ENCODE assay signal across 1 cellular context in the genomic region with DNA sequence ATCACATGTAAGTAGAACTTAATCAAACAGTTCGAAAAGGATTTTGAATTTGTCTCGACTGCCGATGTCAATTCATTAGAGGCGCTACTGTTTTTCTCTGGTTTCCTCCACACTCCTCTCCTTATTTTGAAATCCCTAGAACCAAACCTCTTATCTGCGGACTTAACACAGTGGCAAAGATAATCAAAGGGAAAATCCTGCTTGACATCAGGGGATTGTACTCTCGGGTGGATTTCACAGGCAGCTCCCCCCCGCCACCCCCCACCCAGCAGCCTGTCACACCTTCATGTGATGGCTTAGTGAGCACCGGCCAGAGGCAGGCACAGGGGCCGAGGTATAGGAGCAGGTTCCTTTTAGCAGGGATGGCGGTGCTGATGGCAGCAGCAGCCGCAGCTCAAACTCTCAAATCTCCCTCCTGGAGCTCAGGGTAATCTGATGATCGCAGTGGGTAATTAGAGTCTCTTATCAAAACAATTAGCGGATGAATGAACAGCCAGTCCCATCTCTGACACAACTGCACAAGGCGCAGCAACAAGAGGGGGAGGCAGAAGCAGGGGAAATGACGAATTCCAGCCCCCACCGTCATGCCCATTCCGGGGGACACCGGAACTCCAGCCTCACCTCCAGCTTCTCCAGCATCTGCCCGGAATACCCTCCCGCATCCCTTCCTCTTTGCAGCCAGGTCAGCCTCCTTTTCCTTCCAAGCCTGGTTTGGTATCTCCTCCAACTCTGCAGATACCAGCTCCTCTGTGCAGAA.
TF ChIP-seq lines count a peak whose summit lies in the region.

No MANE protein-coding gene starts in this region.

TF ChIP-seq in HEK293, 187 proteins besides CTCF, POLR2A, EP300 and RAD21 (continued from another document and continues in another):
- TF ChIP-seq ZNF140 (tag by site-specific recombination; IDR thresholded peaks at IDR 0.05) (no peak), KLF8 (tag by site-specific recombination; IDR thresholded peaks at IDR 0.05) (no peak), TCF7L2 (IDR thresholded peaks at IDR 0.05; ENCODE audit: borderline replicate concordance, low read depth, low read length) (0 out of 2 replicates have a peak, but pooled peaks have one; percentile 6), ZNF169 (tag by site-specific recombination; IDR thresholded peaks at IDR 0.05) (no peak), ZEB2 (tag by site-specific recombination; IDR thresholded peaks at IDR 0.05) (peak; percentile 58), OSR2 (tag by site-specific recombination; IDR thresholded peaks at IDR 0.05) (peak; percentile 48; the same call in 1 of the 2 replicates), MYNN (tag by site-specific recombination; IDR thresholded peaks at IDR 0.05; ENCODE audit: borderline replicate concordance) (no peak), ZNF600 (tag by site-specific recombination; IDR thresholded peaks at IDR 0.05) (0 out of 2 replicates have a peak, but pooled peaks have one; percentile 50), ZNF791 (tag by site-specific recombination; IDR thresholded peaks at IDR 0.05) (no peak), ZNF404 (tag by site-specific recombination; IDR thresholded peaks at IDR 0.05) (no peak), IKZF3 (tag by site-specific recombination; IDR thresholded peaks at IDR 0.05) (peak; percentile 65), ZFP41 (tag by site-specific recombination; IDR thresholded peaks at IDR 0.05; ENCODE audit: borderline replicate concordance) (no peak), ZNF426 (tag by site-specific recombination; IDR thresholded peaks at IDR 0.05) (no peak)
- TF ChIP-seq, protein P1, sequence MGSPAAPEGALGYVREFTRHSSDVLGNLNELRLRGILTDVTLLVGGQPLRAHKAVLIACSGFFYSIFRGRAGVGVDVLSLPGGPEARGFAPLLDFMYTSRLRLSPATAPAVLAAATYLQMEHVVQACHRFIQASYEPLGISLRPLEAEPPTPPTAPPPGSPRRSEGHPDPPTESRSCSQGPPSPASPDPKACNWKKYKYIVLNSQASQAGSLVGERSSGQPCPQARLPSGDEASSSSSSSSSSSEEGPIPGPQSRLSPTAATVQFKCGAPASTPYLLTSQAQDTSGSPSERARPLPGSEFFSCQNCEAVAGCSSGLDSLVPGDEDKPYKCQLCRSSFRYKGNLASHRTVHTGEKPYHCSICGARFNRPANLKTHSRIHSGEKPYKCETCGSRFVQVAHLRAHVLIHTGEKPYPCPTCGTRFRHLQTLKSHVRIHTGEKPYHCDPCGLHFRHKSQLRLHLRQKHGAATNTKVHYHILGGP (tag by site-specific recombination; IDR thresholded peaks at IDR 0.05), result no peak
- TF ChIP-seq, protein P2, sequence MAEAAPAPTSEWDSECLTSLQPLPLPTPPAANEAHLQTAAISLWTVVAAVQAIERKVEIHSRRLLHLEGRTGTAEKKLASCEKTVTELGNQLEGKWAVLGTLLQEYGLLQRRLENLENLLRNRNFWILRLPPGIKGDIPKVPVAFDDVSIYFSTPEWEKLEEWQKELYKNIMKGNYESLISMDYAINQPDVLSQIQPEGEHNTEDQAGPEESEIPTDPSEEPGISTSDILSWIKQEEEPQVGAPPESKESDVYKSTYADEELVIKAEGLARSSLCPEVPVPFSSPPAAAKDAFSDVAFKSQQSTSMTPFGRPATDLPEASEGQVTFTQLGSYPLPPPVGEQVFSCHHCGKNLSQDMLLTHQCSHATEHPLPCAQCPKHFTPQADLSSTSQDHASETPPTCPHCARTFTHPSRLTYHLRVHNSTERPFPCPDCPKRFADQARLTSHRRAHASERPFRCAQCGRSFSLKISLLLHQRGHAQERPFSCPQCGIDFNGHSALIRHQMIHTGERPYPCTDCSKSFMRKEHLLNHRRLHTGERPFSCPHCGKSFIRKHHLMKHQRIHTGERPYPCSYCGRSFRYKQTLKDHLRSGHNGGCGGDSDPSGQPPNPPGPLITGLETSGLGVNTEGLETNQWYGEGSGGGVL (tag by site-specific recombination; IDR thresholded peaks at IDR 0.05), result peak; percentile 81
- TF ChIP-seq, protein P3, sequence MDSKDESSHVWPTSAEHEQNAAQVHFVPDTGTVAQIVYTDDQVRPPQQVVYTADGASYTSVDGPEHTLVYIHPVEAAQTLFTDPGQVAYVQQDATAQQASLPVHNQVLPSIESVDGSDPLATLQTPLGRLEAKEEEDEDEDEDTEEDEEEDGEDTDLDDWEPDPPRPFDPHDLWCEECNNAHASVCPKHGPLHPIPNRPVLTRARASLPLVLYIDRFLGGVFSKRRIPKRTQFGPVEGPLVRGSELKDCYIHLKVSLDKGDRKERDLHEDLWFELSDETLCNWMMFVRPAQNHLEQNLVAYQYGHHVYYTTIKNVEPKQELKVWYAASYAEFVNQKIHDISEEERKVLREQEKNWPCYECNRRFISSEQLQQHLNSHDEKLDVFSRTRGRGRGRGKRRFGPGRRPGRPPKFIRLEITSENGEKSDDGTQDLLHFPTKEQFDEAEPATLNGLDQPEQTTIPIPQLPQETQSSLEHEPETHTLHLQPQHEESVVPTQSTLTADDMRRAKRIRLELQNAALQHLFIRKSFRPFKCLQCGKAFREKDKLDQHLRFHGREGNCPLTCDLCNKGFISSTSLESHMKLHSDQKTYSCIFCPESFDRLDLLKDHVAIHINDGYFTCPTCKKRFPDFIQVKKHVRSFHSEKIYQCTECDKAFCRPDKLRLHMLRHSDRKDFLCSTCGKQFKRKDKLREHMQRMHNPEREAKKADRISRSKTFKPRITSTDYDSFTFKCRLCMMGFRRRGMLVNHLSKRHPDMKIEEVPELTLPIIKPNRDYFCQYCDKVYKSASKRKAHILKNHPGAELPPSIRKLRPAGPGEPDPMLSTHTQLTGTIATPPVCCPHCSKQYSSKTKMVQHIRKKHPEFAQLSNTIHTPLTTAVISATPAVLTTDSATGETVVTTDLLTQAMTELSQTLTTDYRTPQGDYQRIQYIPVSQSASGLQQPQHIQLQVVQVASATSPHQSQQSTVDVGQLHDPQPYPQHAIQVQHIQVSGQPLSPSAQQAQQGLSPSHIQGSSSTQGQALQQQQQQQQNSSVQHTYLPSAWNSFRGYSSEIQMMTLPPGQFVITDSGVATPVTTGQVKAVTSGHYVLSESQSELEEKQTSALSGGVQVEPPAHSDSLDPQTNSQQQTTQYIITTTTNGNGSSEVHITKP (tag by site-specific recombination; IDR thresholded peaks at IDR 0.05), result peak; percentile 75
- TF ChIP-seq, protein P4, sequence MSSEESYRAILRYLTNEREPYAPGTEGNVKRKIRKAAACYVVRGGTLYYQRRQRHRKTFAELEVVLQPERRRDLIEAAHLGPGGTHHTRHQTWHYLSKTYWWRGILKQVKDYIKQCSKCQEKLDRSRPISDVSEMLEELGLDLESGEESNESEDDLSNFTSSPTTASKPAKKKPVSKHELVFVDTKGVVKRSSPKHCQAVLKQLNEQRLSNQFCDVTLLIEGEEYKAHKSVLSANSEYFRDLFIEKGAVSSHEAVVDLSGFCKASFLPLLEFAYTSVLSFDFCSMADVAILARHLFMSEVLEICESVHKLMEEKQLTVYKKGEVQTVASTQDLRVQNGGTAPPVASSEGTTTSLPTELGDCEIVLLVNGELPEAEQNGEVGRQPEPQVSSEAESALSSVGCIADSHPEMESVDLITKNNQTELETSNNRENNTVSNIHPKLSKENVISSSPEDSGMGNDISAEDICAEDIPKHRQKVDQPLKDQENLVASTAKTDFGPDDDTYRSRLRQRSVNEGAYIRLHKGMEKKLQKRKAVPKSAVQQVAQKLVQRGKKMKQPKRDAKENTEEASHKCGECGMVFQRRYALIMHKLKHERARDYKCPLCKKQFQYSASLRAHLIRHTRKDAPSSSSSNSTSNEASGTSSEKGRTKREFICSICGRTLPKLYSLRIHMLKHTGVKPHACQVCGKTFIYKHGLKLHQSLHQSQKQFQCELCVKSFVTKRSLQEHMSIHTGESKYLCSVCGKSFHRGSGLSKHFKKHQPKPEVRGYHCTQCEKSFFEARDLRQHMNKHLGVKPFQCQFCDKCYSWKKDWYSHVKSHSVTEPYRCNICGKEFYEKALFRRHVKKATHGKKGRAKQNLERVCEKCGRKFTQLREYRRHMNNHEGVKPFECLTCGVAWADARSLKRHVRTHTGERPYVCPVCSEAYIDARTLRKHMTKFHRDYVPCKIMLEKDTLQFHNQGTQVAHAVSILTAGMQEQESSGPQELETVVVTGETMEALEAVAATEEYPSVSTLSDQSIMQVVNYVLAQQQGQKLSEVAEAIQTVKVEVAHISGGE (tag by site-specific recombination; conservative IDR thresholded peaks at IDR 0.05; ENCODE audit: low read depth), result no peak
- TF ChIP-seq, protein P5, sequence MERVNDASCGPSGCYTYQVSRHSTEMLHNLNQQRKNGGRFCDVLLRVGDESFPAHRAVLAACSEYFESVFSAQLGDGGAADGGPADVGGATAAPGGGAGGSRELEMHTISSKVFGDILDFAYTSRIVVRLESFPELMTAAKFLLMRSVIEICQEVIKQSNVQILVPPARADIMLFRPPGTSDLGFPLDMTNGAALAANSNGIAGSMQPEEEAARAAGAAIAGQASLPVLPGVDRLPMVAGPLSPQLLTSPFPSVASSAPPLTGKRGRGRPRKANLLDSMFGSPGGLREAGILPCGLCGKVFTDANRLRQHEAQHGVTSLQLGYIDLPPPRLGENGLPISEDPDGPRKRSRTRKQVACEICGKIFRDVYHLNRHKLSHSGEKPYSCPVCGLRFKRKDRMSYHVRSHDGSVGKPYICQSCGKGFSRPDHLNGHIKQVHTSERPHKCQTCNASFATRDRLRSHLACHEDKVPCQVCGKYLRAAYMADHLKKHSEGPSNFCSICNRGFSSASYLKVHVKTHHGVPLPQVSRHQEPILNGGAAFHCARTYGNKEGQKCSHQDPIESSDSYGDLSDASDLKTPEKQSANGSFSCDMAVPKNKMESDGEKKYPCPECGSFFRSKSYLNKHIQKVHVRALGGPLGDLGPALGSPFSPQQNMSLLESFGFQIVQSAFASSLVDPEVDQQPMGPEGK (tag by site-specific recombination; IDR thresholded peaks at IDR 0.05), result peak; percentile 80
- TF ChIP-seq, protein P6, sequence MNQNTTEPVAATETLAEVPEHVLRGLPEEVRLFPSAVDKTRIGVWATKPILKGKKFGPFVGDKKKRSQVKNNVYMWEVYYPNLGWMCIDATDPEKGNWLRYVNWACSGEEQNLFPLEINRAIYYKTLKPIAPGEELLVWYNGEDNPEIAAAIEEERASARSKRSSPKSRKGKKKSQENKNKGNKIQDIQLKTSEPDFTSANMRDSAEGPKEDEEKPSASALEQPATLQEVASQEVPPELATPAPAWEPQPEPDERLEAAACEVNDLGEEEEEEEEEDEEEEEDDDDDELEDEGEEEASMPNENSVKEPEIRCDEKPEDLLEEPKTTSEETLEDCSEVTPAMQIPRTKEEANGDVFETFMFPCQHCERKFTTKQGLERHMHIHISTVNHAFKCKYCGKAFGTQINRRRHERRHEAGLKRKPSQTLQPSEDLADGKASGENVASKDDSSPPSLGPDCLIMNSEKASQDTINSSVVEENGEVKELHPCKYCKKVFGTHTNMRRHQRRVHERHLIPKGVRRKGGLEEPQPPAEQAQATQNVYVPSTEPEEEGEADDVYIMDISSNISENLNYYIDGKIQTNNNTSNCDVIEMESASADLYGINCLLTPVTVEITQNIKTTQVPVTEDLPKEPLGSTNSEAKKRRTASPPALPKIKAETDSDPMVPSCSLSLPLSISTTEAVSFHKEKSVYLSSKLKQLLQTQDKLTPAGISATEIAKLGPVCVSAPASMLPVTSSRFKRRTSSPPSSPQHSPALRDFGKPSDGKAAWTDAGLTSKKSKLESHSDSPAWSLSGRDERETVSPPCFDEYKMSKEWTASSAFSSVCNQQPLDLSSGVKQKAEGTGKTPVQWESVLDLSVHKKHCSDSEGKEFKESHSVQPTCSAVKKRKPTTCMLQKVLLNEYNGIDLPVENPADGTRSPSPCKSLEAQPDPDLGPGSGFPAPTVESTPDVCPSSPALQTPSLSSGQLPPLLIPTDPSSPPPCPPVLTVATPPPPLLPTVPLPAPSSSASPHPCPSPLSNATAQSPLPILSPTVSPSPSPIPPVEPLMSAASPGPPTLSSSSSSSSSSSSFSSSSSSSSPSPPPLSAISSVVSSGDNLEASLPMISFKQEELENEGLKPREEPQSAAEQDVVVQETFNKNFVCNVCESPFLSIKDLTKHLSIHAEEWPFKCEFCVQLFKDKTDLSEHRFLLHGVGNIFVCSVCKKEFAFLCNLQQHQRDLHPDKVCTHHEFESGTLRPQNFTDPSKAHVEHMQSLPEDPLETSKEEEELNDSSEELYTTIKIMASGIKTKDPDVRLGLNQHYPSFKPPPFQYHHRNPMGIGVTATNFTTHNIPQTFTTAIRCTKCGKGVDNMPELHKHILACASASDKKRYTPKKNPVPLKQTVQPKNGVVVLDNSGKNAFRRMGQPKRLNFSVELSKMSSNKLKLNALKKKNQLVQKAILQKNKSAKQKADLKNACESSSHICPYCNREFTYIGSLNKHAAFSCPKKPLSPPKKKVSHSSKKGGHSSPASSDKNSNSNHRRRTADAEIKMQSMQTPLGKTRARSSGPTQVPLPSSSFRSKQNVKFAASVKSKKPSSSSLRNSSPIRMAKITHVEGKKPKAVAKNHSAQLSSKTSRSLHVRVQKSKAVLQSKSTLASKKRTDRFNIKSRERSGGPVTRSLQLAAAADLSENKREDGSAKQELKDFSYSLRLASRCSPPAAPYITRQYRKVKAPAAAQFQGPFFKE (tag by site-specific recombination; IDR thresholded peaks at IDR 0.05; ENCODE audit: borderline replicate concordance), result no peak
- TF ChIP-seq, protein P7, sequence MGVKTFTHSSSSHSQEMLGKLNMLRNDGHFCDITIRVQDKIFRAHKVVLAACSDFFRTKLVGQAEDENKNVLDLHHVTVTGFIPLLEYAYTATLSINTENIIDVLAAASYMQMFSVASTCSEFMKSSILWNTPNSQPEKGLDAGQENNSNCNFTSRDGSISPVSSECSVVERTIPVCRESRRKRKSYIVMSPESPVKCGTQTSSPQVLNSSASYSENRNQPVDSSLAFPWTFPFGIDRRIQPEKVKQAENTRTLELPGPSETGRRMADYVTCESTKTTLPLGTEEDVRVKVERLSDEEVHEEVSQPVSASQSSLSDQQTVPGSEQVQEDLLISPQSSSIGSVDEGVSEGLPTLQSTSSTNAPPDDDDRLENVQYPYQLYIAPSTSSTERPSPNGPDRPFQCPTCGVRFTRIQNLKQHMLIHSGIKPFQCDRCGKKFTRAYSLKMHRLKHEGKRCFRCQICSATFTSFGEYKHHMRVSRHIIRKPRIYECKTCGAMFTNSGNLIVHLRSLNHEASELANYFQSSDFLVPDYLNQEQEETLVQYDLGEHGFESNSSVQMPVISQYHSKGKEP (tag by site-specific recombination; IDR thresholded peaks at IDR 0.05), result 0 out of 2 replicates have a peak, but pooled peaks have one; percentile 24
- TF ChIP-seq, protein P8, sequence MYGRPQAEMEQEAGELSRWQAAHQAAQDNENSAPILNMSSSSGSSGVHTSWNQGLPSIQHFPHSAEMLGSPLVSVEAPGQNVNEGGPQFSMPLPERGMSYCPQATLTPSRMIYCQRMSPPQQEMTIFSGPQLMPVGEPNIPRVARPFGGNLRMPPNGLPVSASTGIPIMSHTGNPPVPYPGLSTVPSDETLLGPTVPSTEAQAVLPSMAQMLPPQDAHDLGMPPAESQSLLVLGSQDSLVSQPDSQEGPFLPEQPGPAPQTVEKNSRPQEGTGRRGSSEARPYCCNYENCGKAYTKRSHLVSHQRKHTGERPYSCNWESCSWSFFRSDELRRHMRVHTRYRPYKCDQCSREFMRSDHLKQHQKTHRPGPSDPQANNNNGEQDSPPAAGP (tag by site-specific recombination; IDR thresholded peaks at IDR 0.05), result peak; percentile 84
